1 cellular context compared by ENCODE assay signal in the genomic region with DNA sequence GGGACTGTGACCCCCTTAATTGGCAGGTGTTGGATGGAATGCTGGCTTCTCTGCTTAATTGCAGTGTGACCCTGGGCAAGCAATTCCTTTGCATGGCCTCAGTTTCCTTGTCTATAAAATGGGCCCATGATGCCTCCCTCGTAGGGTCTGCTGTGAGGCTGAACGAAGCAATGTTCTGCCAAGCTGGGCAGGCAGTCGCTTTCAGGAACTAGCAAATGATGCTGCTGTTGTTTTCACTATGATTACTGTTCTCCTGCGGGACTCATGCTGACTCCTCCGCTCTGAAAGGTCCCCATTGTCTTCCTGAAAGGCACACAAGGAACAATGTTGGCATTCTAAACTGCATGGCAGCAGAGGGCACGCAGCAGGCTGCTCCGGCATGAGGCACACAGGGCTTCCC.
TF ChIP-seq lines count a peak whose summit lies in the region.

No MANE protein-coding gene starts in this region.

TF ChIP-seq in GM23338, 12 proteins besides CTCF, POLR2A, EP300 and RAD21 (continued from another document):
- no peak for TF ChIP-seq ZNF462 (CRISPR knock-in tag; IDR thresholded peaks at IDR 0.05)
